In genomic region chrX:133847595-133847994, GRCh38 we compare ENCODE assay signal across 32 cellular contexts.
A peak's percentile ranks its signal among the peaks of the same experiment; 100 is the strongest.
DNase-seq lines count a peak whose midpoint lies in the region; ATAC-seq, FAIRE-seq and TF ChIP-seq lines count a peak whose summit lies in the region.
"Had no signal": no experiment of that assay in that cellular context is flagged by ENCODE, and none has a peak within 500 bp of the region (broad histone marks: within the 10 kb centered on the region; RNA-seq: fewer than 3 reads in every experiment).

No MANE protein-coding gene starts in this region.

- H3K27me3 Mint-ChIP-seq in T-helper 2 cell treated with Interferon-gamma antibody and Interleukin-4, amounts not matched to agents 5 μg/mL and 100 μg/mL, for 36 hours (ENCODE audit: low read depth): peaks cover 3% of the 10 kb centered on the region
- H3K27me3 Mint-ChIP-seq: activated naive CD8-positive, alpha-beta T cell treated with anti-CD3 and anti-CD28 coated beads, Interleukin-2, amount 10 ng/mL, durations not matched to agents 7 days and 5 days; stimulated activated memory B cell treated with anti-CD40 and anti-IgM and Interleukin-4, amounts not matched to agents 10 μg/mL and 1 μg/mL and 100 μg/mL, for 72 hours had no signal

- H3K27ac ChIP-seq in thoracic aorta: no peak overlapping the region
- H3K27ac ChIP-seq in tibial nerve: no peak overlapping the region
- H3K27ac ChIP-seq in kidney (ENCODE audit: low read depth in 2 of 2, low read length in 2 of 2): no peak overlapping the region
- H3K27ac ChIP-seq: C4-2B, cardiac muscle cell, colonic mucosa, upper lobe of left lung, VCaP had no signal

- no peak for DNase-seq in thoracic aorta (ENCODE audit: low spot score)
- DNase-seq in T-helper 2 cell treated with Interferon-gamma antibody and Interleukin-4, amounts not matched to agents 5 μg/mL and 100 μg/mL, for 36 hours (ENCODE audit: low spot score): no peak
- no peak for DNase-seq in tibial nerve (ENCODE audit: low spot score in 2 of 2)
- no peak for DNase-seq in kidney
- DNase-seq: activated CD4-positive, alpha-beta T cell treated with anti-CD3 and anti-CD28 coated beads for 4 hours; activated CD8-positive, alpha-beta T cell treated with anti-CD3 and anti-CD28 coated beads, Interleukin-2, amount 10 ng/mL, durations not matched to agents 7 days and 5 days; activated gamma-delta T cell; activated naive CD8-positive, alpha-beta T cell treated with anti-CD3 and anti-CD28 coated beads, Interleukin-2, amount 10 ng/mL, durations not matched to agents 7 days and 5 days; aorta; colonic mucosa; COR-L47; effector CD8-positive, alpha-beta T cell; GF-D8; hippocampal formation; mucosa of descending colon; NCI-H146; NCI-H446 treated with DMSO at 0.1 percent for 48 hours; NCI-H82; SIG-M5; substantia nigra; SW 1271; T-helper 9 cell; upper lobe of left lung had no signal

- peak; percentile 77 for ATAC-seq in GM19351 (IDR thresholded peaks at IDR 0.05; ENCODE audit: unreplicated experiment)
- peak; percentile 76 for ATAC-seq in HG02973 (IDR thresholded peaks at IDR 0.05; ENCODE audit: unreplicated experiment)
- ATAC-seq in SK-N-SH treated with all-trans-retinoic acid at 6 μM for 48 hours: peak; percentile 61
- no peak for ATAC-seq in thoracic aorta (ENCODE audit: insufficient number of reproducible peaks, low FRiP score, low read depth)
- ATAC-seq: activated CD8-positive, alpha-beta T cell treated with anti-CD3 and anti-CD28 coated beads, Interleukin-2, amount 10 ng/mL, durations not matched to agents 7 days and 5 days; GM23338; mucosa of descending colon; natural killer cell treated with Interleukin-12 subunit alpha and Interleukin-12 subunit beta and Interleukin-15 and Interleukin-18, amount 100 ng/mL, for 72 hours; stimulated activated memory B cell treated with anti-CD40 and anti-IgM and Interleukin-4, amounts not matched to agents 10 μg/mL and 1 μg/mL and 100 μg/mL, for 72 hours had no signal

- intact Hi-C loops in kidney (cut with DNase I): no loop called here

- H3K27me3 ChIP-seq in thoracic aorta (replicated peaks; ENCODE audit: insufficient read depth): no peaks in the 10 kb centered on the region
- peaks cover 0 to 15% of the 10 kb centered on the region in 2 donors for H3K27me3 ChIP-seq in tibial nerve
- H3K27me3 ChIP-seq: cardiac muscle cell, colonic mucosa, upper lobe of left lung had no signal

- TF ChIP-seq EP300 in tibial nerve (IDR thresholded peaks at IDR 0.05): no peak

- H3K4me1 ChIP-seq in thoracic aorta (ENCODE audit: control insufficient read depth in 1 of 2, low read depth in 2 of 2): no peaks in the 10 kb centered on the region
- H3K4me1 ChIP-seq in tibial nerve: peaks cover 0 to 9% (median 0%) of the 10 kb centered on the region in 4 donors
- H3K4me1 ChIP-seq in kidney (ENCODE audit: control insufficient read depth in 1 of 2, insufficient read depth in 1 of 2, low read depth in 1 of 2, low read length in 2 of 2): no peaks in the 10 kb centered on the region
- H3K4me1 ChIP-seq: colonic mucosa, upper lobe of left lung had no signal

- no peaks in the 10 kb centered on the region for H3K9me3 ChIP-seq in thoracic aorta
- H3K9me3 ChIP-seq in tibial nerve: no peaks in the 10 kb centered on the region
- no peaks in the 10 kb centered on the region for H3K9me3 ChIP-seq in kidney (ENCODE audit: control insufficient read depth in 1 of 2, low read length in 2 of 2)
- H3K9me3 ChIP-seq: colonic mucosa, mucosa of descending colon, upper lobe of left lung had no signal

- H3K4me1 Mint-ChIP-seq in T-helper 2 cell treated with Interferon-gamma antibody and Interleukin-4, amounts not matched to agents 5 μg/mL and 100 μg/mL, for 36 hours (ENCODE audit: low read depth): no peaks in the 10 kb centered on the region
- H3K4me1 Mint-ChIP-seq: activated naive CD8-positive, alpha-beta T cell treated with anti-CD3 and anti-CD28 coated beads, Interleukin-2, amount 10 ng/mL, durations not matched to agents 7 days and 5 days had no signal

- no peaks in the 10 kb centered on the region for H3K36me3 Mint-ChIP-seq in T-helper 2 cell treated with Interferon-gamma antibody and Interleukin-4, amounts not matched to agents 5 μg/mL and 100 μg/mL, for 36 hours (ENCODE audit: low read depth)
- H3K36me3 Mint-ChIP-seq: activated naive CD8-positive, alpha-beta T cell treated with anti-CD3 and anti-CD28 coated beads, Interleukin-2, amount 10 ng/mL, durations not matched to agents 7 days and 5 days; natural killer cell treated with Interleukin-12 subunit alpha and Interleukin-12 subunit beta and Interleukin-15 and Interleukin-18, amount 100 ng/mL, for 72 hours; stimulated activated memory B cell treated with anti-CD40 and anti-IgM and Interleukin-4, amounts not matched to agents 10 μg/mL and 1 μg/mL and 100 μg/mL, for 72 hours had no signal

- H3K36me3 ChIP-seq in thoracic aorta (no peaks in the 10 kb centered on the region), tibial nerve (no peaks in the 10 kb centered on the region), kidney (ENCODE audit: control insufficient read depth in 1 of 2, insufficient read depth in 2 of 2, low read length in 2 of 2) (no peaks in the 10 kb centered on the region)
- H3K36me3 ChIP-seq: cardiac muscle cell, colonic mucosa, upper lobe of left lung had no signal

- TF ChIP-seq POLR2A in tibial nerve (IDR thresholded peaks at IDR 0.05): no peak

- peak overlapping the region; percentile 38 for H3K4me3 ChIP-seq in thoracic aorta
- no peak overlapping the region for H3K4me3 ChIP-seq in tibial nerve
- H3K4me3 ChIP-seq in kidney (ENCODE audit: low read length in 2 of 2): no peak overlapping the region
- H3K4me3 ChIP-seq: cardiac muscle cell, colonic mucosa, GM23338, mucosa of descending colon, upper lobe of left lung had no signal

- no peak overlapping the region for H3K9ac ChIP-seq in kidney (ENCODE audit: low read length in 2 of 2)

- no peak overlapping the region for H3K4me3 Mint-ChIP-seq in T-helper 2 cell treated with Interferon-gamma antibody and Interleukin-4, amounts not matched to agents 5 μg/mL and 100 μg/mL, for 36 hours
- H3K4me3 Mint-ChIP-seq: activated CD8-positive, alpha-beta T cell treated with anti-CD3 and anti-CD28 coated beads, Interleukin-2, amount 10 ng/mL, durations not matched to agents 7 days and 5 days; activated naive CD8-positive, alpha-beta T cell treated with anti-CD3 and anti-CD28 coated beads, Interleukin-2, amount 10 ng/mL, durations not matched to agents 7 days and 5 days; GM23338; natural killer cell treated with Interleukin-12 subunit alpha and Interleukin-12 subunit beta and Interleukin-15 and Interleukin-18, amount 100 ng/mL, for 72 hours; stimulated activated memory B cell treated with anti-CD40 and anti-IgM and Interleukin-4, amounts not matched to agents 10 μg/mL and 1 μg/mL and 100 μg/mL, for 72 hours had no signal

- no peak overlapping the region for H3K27ac Mint-ChIP-seq in T-helper 2 cell treated with Interferon-gamma antibody and Interleukin-4, amounts not matched to agents 5 μg/mL and 100 μg/mL, for 36 hours
- H3K27ac Mint-ChIP-seq: activated CD8-positive, alpha-beta T cell treated with anti-CD3 and anti-CD28 coated beads, Interleukin-2, amount 10 ng/mL, durations not matched to agents 7 days and 5 days; activated naive CD8-positive, alpha-beta T cell treated with anti-CD3 and anti-CD28 coated beads, Interleukin-2, amount 10 ng/mL, durations not matched to agents 7 days and 5 days; GM23338; natural killer cell treated with Interleukin-12 subunit alpha and Interleukin-12 subunit beta and Interleukin-15 and Interleukin-18, amount 100 ng/mL, for 72 hours; stimulated activated memory B cell treated with anti-CD40 and anti-IgM and Interleukin-4, amounts not matched to agents 10 μg/mL and 1 μg/mL and 100 μg/mL, for 72 hours had no signal

- H3K9me3 Mint-ChIP-seq in T-helper 2 cell treated with Interferon-gamma antibody and Interleukin-4, amounts not matched to agents 5 μg/mL and 100 μg/mL, for 36 hours: no peaks in the 10 kb centered on the region
- H3K9me3 Mint-ChIP-seq: activated naive CD8-positive, alpha-beta T cell treated with anti-CD3 and anti-CD28 coated beads, Interleukin-2, amount 10 ng/mL, durations not matched to agents 7 days and 5 days; GM23338; natural killer cell treated with Interleukin-12 subunit alpha and Interleukin-12 subunit beta and Interleukin-15 and Interleukin-18, amount 100 ng/mL, for 72 hours; stimulated activated memory B cell treated with anti-CD40 and anti-IgM and Interleukin-4, amounts not matched to agents 10 μg/mL and 1 μg/mL and 100 μg/mL, for 72 hours had no signal

- WGBS in tibial nerve, 2 donors: 17 to 39% methylated on average over 2 of the region's 2 CpGs

- no peak for FAIRE-seq in kidney (lab: Jason Lieb, UNC)

- no peak for TF ChIP-seq CTCF in thoracic aorta (IDR thresholded peaks at IDR 0.05)
- no peak for TF ChIP-seq CTCF in tibial nerve (IDR thresholded peaks at IDR 0.05)
- no peak for TF ChIP-seq CTCF in kidney (IDR thresholded peaks at IDR 0.05; ENCODE audit: borderline replicate concordance, extremely low read depth, insufficient read depth)

TF ChIP-seq in SK-N-SH treated with all-trans-retinoic acid at 6 μM for 48 hours, 23 proteins besides CTCF, POLR2A, EP300 and RAD21 (continues in another document):
- no peak for TF ChIP-seq SNAI2 (CRISPR knock-in tag; IDR thresholded peaks at IDR 0.05)
- no peak for TF ChIP-seq TCF4 (CRISPR knock-in tag; IDR thresholded peaks at IDR 0.05; ENCODE audit: borderline replicate concordance)
- no peak for TF ChIP-seq ZC3H10 (CRISPR knock-in tag; IDR thresholded peaks at IDR 0.05)
- no peak for TF ChIP-seq POU6F1 (CRISPR knock-in tag; IDR thresholded peaks at IDR 0.05; ENCODE audit: borderline replicate concordance, low read depth)
- TF ChIP-seq CSDC2 (CRISPR knock-in tag; IDR thresholded peaks at IDR 0.05): no peak
- TF ChIP-seq ESRRG (CRISPR knock-in tag; IDR thresholded peaks at IDR 0.05): no peak
- TF ChIP-seq ARNTL (CRISPR knock-in tag; IDR thresholded peaks at IDR 0.05; ENCODE audit: borderline replicate concordance, low read depth): no peak
- TF ChIP-seq BACH2 (CRISPR knock-in tag; IDR thresholded peaks at IDR 0.05; ENCODE audit: borderline replicate concordance): no peak
- TF ChIP-seq RARB (CRISPR knock-in tag; IDR thresholded peaks at IDR 0.05): no peak
- no peak for TF ChIP-seq PPARA (CRISPR knock-in tag; IDR thresholded peaks at IDR 0.05; ENCODE audit: borderline replicate concordance)
- no peak for TF ChIP-seq ZNF565 (CRISPR knock-in tag; conservative IDR thresholded peaks at IDR 0.05; ENCODE audit: low read depth)
